ENCODE assay signal across 1 cellular context in the genomic region with DNA sequence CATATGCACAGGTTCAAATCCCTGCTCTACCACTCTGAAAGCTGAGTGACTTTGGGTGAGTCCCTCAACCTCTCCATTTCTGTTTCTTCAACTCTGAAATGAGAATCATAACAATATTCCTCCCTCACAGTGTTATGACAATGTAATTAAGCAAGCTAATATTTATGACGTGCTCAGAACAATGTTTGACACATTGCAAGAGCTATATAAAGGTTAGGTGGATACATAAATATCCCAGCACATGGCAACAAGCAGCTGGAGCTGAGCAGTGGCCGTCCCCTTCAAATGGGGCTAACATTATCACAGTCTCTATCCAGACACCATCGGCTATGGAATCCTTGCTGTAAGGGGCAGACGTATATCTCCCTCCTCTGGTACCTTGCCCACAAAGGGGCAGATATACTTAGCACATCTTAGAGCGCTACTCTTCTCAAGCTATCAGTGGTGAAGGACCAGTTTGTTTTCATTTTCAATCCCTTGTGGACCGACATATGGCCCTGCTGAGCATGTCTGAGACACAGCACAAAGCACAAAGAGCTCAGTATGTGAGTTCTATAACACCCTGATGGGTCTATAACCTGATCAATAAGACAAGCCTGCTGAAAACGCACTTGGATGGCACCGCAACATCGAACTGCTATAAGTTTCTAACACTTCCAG.
TF ChIP-seq lines count a peak whose summit lies in the region.

No MANE protein-coding gene starts in this region.

TF ChIP-seq in WTC11, 78 proteins besides CTCF, POLR2A, EP300 and RAD21 (continued from another document):
- TF ChIP-seq, protein P1, sequence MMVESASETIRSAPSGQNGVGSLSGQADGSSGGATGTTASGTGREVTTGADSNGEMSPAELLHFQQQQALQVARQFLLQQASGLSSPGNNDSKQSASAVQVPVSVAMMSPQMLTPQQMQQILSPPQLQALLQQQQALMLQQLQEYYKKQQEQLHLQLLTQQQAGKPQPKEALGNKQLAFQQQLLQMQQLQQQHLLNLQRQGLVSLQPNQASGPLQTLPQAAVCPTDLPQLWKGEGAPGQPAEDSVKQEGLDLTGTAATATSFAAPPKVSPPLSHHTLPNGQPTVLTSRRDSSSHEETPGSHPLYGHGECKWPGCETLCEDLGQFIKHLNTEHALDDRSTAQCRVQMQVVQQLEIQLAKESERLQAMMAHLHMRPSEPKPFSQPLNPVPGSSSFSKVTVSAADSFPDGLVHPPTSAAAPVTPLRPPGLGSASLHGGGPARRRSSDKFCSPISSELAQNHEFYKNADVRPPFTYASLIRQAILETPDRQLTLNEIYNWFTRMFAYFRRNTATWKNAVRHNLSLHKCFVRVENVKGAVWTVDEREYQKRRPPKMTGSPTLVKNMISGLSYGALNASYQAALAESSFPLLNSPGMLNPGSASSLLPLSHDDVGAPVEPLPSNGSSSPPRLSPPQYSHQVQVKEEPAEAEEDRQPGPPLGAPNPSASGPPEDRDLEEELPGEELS (CRISPR knock-in tag; IDR thresholded peaks at IDR 0.05), result no peak
- no peak for TF ChIP-seq ZNF317 (CRISPR knock-in tag; IDR thresholded peaks at IDR 0.05; ENCODE audit: borderline replicate concordance, low read depth)
- TF ChIP-seq, protein P2, sequence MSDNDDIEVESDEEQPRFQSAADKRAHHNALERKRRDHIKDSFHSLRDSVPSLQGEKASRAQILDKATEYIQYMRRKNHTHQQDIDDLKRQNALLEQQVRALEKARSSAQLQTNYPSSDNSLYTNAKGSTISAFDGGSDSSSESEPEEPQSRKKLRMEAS (CRISPR knock-in tag; IDR thresholded peaks at IDR 0.05), result no peak
- TF ChIP-seq JUN (CRISPR knock-in tag; IDR thresholded peaks at IDR 0.05), result no peak
- TF ChIP-seq, protein P3, sequence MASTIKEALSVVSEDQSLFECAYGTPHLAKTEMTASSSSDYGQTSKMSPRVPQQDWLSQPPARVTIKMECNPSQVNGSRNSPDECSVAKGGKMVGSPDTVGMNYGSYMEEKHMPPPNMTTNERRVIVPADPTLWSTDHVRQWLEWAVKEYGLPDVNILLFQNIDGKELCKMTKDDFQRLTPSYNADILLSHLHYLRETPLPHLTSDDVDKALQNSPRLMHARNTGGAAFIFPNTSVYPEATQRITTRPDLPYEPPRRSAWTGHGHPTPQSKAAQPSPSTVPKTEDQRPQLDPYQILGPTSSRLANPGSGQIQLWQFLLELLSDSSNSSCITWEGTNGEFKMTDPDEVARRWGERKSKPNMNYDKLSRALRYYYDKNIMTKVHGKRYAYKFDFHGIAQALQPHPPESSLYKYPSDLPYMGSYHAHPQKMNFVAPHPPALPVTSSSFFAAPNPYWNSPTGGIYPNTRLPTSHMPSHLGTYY (CRISPR knock-in tag; IDR thresholded peaks at IDR 0.05), result no peak
- no peak for TF ChIP-seq PREB (CRISPR knock-in tag; IDR thresholded peaks at IDR 0.05; ENCODE audit: borderline replicate concordance)
- TF ChIP-seq ZNF219 (CRISPR knock-in tag; IDR thresholded peaks at IDR 0.05; ENCODE audit: borderline replicate concordance), result no peak
